8 cellular contexts compared by ENCODE assay signal in genomic region chr20:8018928-8019177, GRCh38. TPM values are rescaled to one million over a fixed set of nuclear protein-coding genes. Genes with fewer than 3 reads are reported as not detected.
DNase-seq lines count a peak whose midpoint lies in the region; ATAC-seq lines count a peak whose summit lies in the region.

No MANE protein-coding gene starts in this region.

- H3K4me1 Mint-ChIP-seq in activated T-cell treated with anti-CD3 and anti-CD28 coated beads, Interleukin-2, amount 50 U/mL, for 4 hours (ENCODE audit: low read depth), result peaks cover 32% of the 10 kb centered on the region
- H3K4me1 Mint-ChIP-seq in activated naive CD8-positive, alpha-beta T cell treated with anti-CD3 and anti-CD28 coated beads, Interleukin-2, amount 50 U/mL, for 24 hours, result peaks cover 29% of the 10 kb centered on the region
- H3K4me1 Mint-ChIP-seq in stimulated activated naive CD8-positive, alpha-beta T cell treated with anti-CD3 and anti-CD28 coated beads, Interleukin-15, amount 100 ng/mL, for 72 hours, result peaks cover 24% of the 10 kb centered on the region

- H3K9me3 Mint-ChIP-seq in activated T-cell treated with anti-CD3 and anti-CD28 coated beads, Interleukin-2, amount 50 U/mL, for 4 hours, result no peaks in the 10 kb centered on the region
- no peaks in the 10 kb centered on the region for H3K9me3 Mint-ChIP-seq in activated naive CD8-positive, alpha-beta T cell treated with anti-CD3 and anti-CD28 coated beads, Interleukin-2, amount 50 U/mL, for 24 hours
- H3K9me3 Mint-ChIP-seq in stimulated activated naive CD8-positive, alpha-beta T cell treated with anti-CD3 and anti-CD28 coated beads, Interleukin-15, amount 100 ng/mL, for 72 hours, result no peaks in the 10 kb centered on the region

- no peaks in the 10 kb centered on the region for H3K36me3 ChIP-seq in iPS-20b (ENCODE audit: insufficient read depth, low read depth, low read length)

- no peak overlapping the region for H3K27ac ChIP-seq in iPS-20b (ENCODE audit: low read length)

- H3K4me1 ChIP-seq in iPS-20b (ENCODE audit: insufficient read depth, low read length), result no peaks in the 10 kb centered on the region; the same call in 1 of the 2 replicates

- no peaks in the 10 kb centered on the region for H3K9me3 ChIP-seq in iPS-20b (ENCODE audit: insufficient read depth, low read depth, low read length)

- peak overlapping the region; percentile 78; the same call in 1 of the 2 replicates for H3K9ac ChIP-seq in iPS-20b (ENCODE audit: low read depth, low read length)

- peak; percentile 22 to 87 for ATAC-seq in activated T-cell treated with anti-CD3 and anti-CD28 coated beads, Interleukin-2, amount 50 U/mL, for 4 hours
- peak; percentile 18 for ATAC-seq in HG02678 (IDR thresholded peaks at IDR 0.05; ENCODE audit: unreplicated experiment)
- ATAC-seq in activated naive CD8-positive, alpha-beta T cell treated with anti-CD3 and anti-CD28 coated beads, Interleukin-2, amount 50 U/mL, for 24 hours, result peak; percentile 13
- ATAC-seq in stimulated activated naive CD8-positive, alpha-beta T cell treated with anti-CD3 and anti-CD28 coated beads, Interleukin-15, amount 100 ng/mL, for 72 hours, result peak; percentile 58

- H3K27me3 Mint-ChIP-seq in activated T-cell treated with anti-CD3 and anti-CD28 coated beads, Interleukin-2, amount 50 U/mL, for 4 hours (ENCODE audit: low read depth), result no peaks in the 10 kb centered on the region
- no peaks in the 10 kb centered on the region for H3K27me3 Mint-ChIP-seq in activated naive CD8-positive, alpha-beta T cell treated with anti-CD3 and anti-CD28 coated beads, Interleukin-2, amount 50 U/mL, for 24 hours
- H3K27me3 Mint-ChIP-seq in stimulated activated naive CD8-positive, alpha-beta T cell treated with anti-CD3 and anti-CD28 coated beads, Interleukin-15, amount 100 ng/mL, for 72 hours, result no peaks in the 10 kb centered on the region

- H3K36me3 Mint-ChIP-seq in activated T-cell treated with anti-CD3 and anti-CD28 coated beads, Interleukin-2, amount 50 U/mL, for 4 hours (ENCODE audit: insufficient read depth), result peaks cover 2% of the 10 kb centered on the region
- H3K36me3 Mint-ChIP-seq in activated naive CD8-positive, alpha-beta T cell treated with anti-CD3 and anti-CD28 coated beads, Interleukin-2, amount 50 U/mL, for 24 hours (ENCODE audit: low read depth), result no peaks in the 10 kb centered on the region

- peak overlapping the region; percentile 88 for H3K4me3 Mint-ChIP-seq in activated T-cell treated with anti-CD3 and anti-CD28 coated beads, Interleukin-2, amount 50 U/mL, for 4 hours
- peak overlapping the region; percentile 87 for H3K4me3 Mint-ChIP-seq in activated naive CD8-positive, alpha-beta T cell treated with anti-CD3 and anti-CD28 coated beads, Interleukin-2, amount 50 U/mL, for 24 hours
- H3K4me3 Mint-ChIP-seq in stimulated activated naive CD8-positive, alpha-beta T cell treated with anti-CD3 and anti-CD28 coated beads, Interleukin-15, amount 100 ng/mL, for 72 hours, result peak overlapping the region; percentile 96 to 97

- peaks cover 3% of the 10 kb centered on the region; the same call in 1 of the 2 replicates for H3K27me3 ChIP-seq in iPS-20b (ENCODE audit: insufficient read depth, low read length)

- peak overlapping the region; percentile 79 for H3K4me3 ChIP-seq in iPS-20b (ENCODE audit: low read length)

- peak overlapping the region; percentile 63 for H3K27ac Mint-ChIP-seq in activated naive CD8-positive, alpha-beta T cell treated with anti-CD3 and anti-CD28 coated beads, Interleukin-2, amount 50 U/mL, for 24 hours
- peak overlapping the region; percentile 91 to 93 for H3K27ac Mint-ChIP-seq in stimulated activated naive CD8-positive, alpha-beta T cell treated with anti-CD3 and anti-CD28 coated beads, Interleukin-15, amount 100 ng/mL, for 72 hours

- no peak for DNase-seq in activated T-cell treated with anti-CD3 and anti-CD28 coated beads, Interleukin-2, amount 50 U/mL, for 4 hours
- no peak for DNase-seq in activated T-cell treated with anti-CD3 and anti-CD28 coated beads for 4 hours
- DNase-seq in NCI-H1417 treated with DMSO at 0.1 percent for 48 hours (lab: John Stamatoyannopoulos, UW), result peak; percentile 82
- no peak for DNase-seq in activated naive CD8-positive, alpha-beta T cell treated with anti-CD3 and anti-CD28 coated beads, Interleukin-2, amount 50 U/mL, for 24 hours
- DNase-seq in stimulated activated naive CD8-positive, alpha-beta T cell treated with anti-CD3 and anti-CD28 coated beads, Interleukin-15, amount 100 ng/mL, for 72 hours, result no peak
- no peak for DNase-seq in HK-2 (ENCODE audit: unreplicated experiment)

RNA-seq across cellular contexts. Expression of gene TMX4, which starts 0.7 kb away (rescaled TPM):
- 10 to 100 TPM; 18.1 to 26.2 (median 19.8) TPM for total RNA-seq in activated T-cell treated with anti-CD3 and anti-CD28 coated beads, Interleukin-2, amount 50 U/mL, for 4 hours
